In genomic region chr10:103711351-103711994, GRCh38 we compare ENCODE assay signal across 14 cellular contexts.
A peak's percentile ranks its signal among the peaks of the same experiment; 100 is the strongest.
DNase-seq lines count a peak whose midpoint lies in the region; ATAC-seq and TF ChIP-seq lines count a peak whose summit lies in the region.
"Had no signal": no experiment of that assay in that cellular context is flagged by ENCODE, and none has a peak within 500 bp of the region (broad histone marks: within the 10 kb centered on the region; RNA-seq: fewer than 3 reads in every experiment).

No MANE protein-coding gene starts in this region.

- no peak for ATAC-seq in heart right ventricle
- no peak for ATAC-seq in CD4-positive, alpha-beta T cell (ENCODE audit: poor library complexity)

- no peak for DNase-seq in left ventricle myocardium inferior
- no peak for DNase-seq in heart right ventricle
- DNase-seq in fibroblast of villous mesenchyme (ENCODE audit: low read depth), result no peak
- DNase-seq in type B pancreatic cell (ENCODE audit: extremely low spot score, unreplicated experiment), result no peak
- no peak for DNase-seq in head of caudate nucleus
- no peak for DNase-seq in CD4-positive, alpha-beta T cell
- DNase-seq in NCI-H446 (lab: John Stamatoyannopoulos, UW), result no peak
- DNase-seq: aorta; DMS153; GM23248; midbrain; NCI-H2227 treated with DMSO at 0.1 percent for 48 hours; stimulated activated CD4-positive, alpha-beta T cell treated with anti-CD3 and anti-CD28 coated beads, Interleukin-1b, Interleukin-23, amount 100 ng/mL, for 48 hours had no signal

- CTCF ChIA-PET in CD4-positive, alpha-beta T cell (lab: Charles Lee), result interaction anchor here (1.4 to 2.3 kb wide), 3 partner anchors 16 to 176 kb away, joined by 4 to 9 read pairs (median 8); no protein-coding TSS in a partner anchor

- POLR2A ChIA-PET in CD4-positive, alpha-beta T cell (lab: Charles Lee), result no interaction called here

- peak; percentile 19 for TF ChIP-seq CTCF in left ventricle myocardium inferior (IDR thresholded peaks at IDR 0.05; ENCODE audit: borderline replicate concordance)
- TF ChIP-seq CTCF in heart right ventricle (IDR thresholded peaks at IDR 0.05), result no peak
- 0 out of 2 replicates have a peak, but pooled peaks have one; percentile 5 for TF ChIP-seq CTCF in WI38 (IDR thresholded peaks at IDR 0.05; ENCODE audit: low read depth, low read length)
- TF ChIP-seq CTCF in fibroblast of villous mesenchyme (IDR thresholded peaks at IDR 0.05; ENCODE audit: insufficient read depth, low read depth, low read length), result peak; percentile 29
- TF ChIP-seq CTCF in type B pancreatic cell (conservative IDR thresholded peaks at IDR 0.05), result peak; percentile 64
- no peak for TF ChIP-seq CTCF in CD4-positive, alpha-beta T cell (IDR thresholded peaks at IDR 0.05)

- H3K27me3 ChIP-seq in left ventricle myocardium inferior (ENCODE audit: low read depth) (no peaks in the 10 kb centered on the region), heart right ventricle (no peaks in the 10 kb centered on the region)
- H3K27me3 ChIP-seq in CD4-positive, alpha-beta T cell (ENCODE audit: control insufficient read depth, insufficient read depth, low read length), result no peaks in the 10 kb centered on the region

- H3K36me3 ChIP-seq in left ventricle myocardium inferior (no peaks in the 10 kb centered on the region), heart right ventricle (no peaks in the 10 kb centered on the region)

- no peaks in the 10 kb centered on the region for H3K27me3 Mint-ChIP-seq in type B pancreatic cell
- H3K27me3 Mint-ChIP-seq in CD4-positive, alpha-beta T cell, result no peaks in the 10 kb centered on the region

- 88 to 94% methylated on average over 15 of the region's 15 CpGs for whole genome bisulfite sequencing in heart right ventricle, 2 donors

- H3K4me3 Mint-ChIP-seq in type B pancreatic cell, result no peak overlapping the region
- no peak overlapping the region for H3K4me3 Mint-ChIP-seq in CD4-positive, alpha-beta T cell

- H3K4me1 ChIP-seq in left ventricle myocardium inferior (peaks cover 13% of the 10 kb centered on the region), heart right ventricle (peaks cover 0 to 24% (median 6%) of the 10 kb centered on the region in 9 donors)

- H3K36me3 Mint-ChIP-seq in type B pancreatic cell, result no peaks in the 10 kb centered on the region
- no peaks in the 10 kb centered on the region for H3K36me3 Mint-ChIP-seq in CD4-positive, alpha-beta T cell (ENCODE audit: low read depth)

- H3K9me3 ChIP-seq in left ventricle myocardium inferior (replicated peaks) (no peaks in the 10 kb centered on the region), heart right ventricle (no peaks in the 10 kb centered on the region)
- no peaks in the 10 kb centered on the region for H3K9me3 ChIP-seq in CD4-positive, alpha-beta T cell (ENCODE audit: control insufficient read depth, low read length)

- no peak overlapping the region for H3K27ac ChIP-seq in left ventricle myocardium inferior (replicated peaks)
- H3K27ac ChIP-seq in heart right ventricle, result no peak overlapping the region
- no peak overlapping the region for H3K27ac ChIP-seq in CD4-positive, alpha-beta T cell (ENCODE audit: low read depth, low read length)
- H3K27ac ChIP-seq: GM23248 had no signal

- no peak overlapping the region for H3K27ac Mint-ChIP-seq in type B pancreatic cell
- H3K27ac Mint-ChIP-seq in CD4-positive, alpha-beta T cell, result no peak overlapping the region

- H3K4me3 ChIP-seq in left ventricle myocardium inferior, result no peak overlapping the region
- no peak overlapping the region for H3K4me3 ChIP-seq in heart right ventricle
- no peak overlapping the region for H3K4me3 ChIP-seq in WI38 (ENCODE audit: low read depth, low read length)
- no peak overlapping the region for H3K4me3 ChIP-seq in fibroblast of villous mesenchyme (ENCODE audit: low read depth, low read length)
- H3K4me3 ChIP-seq: GM23248 had no signal

- intact Hi-C loops in left ventricle myocardium inferior (cut with micrococcal nuclease) (no loop called here), heart right ventricle (cut with DNase I) (loop anchor here in 4 of 10 donors (5.0 to 10.0 kb wide), 3 partner anchors 63 to 503 kb away; no protein-coding TSS in a partner anchor), head of caudate nucleus (cut with DNase I) (no loop called here)
- intact Hi-C loops in CD4-positive, alpha-beta T cell (cut with DNase I, micrococcal nuclease), result loop anchor here in 1 of 2 experiments (5.0 kb wide), 1 partner anchor 496 kb away; no protein-coding TSS in a partner anchor

- H3K9me3 Mint-ChIP-seq in type B pancreatic cell, result peaks cover 3% of the 10 kb centered on the region
- H3K9me3 Mint-ChIP-seq in CD4-positive, alpha-beta T cell, result no peaks in the 10 kb centered on the region

- H3K4me1 Mint-ChIP-seq in type B pancreatic cell (ENCODE audit: unreplicated experiment), result peaks cover 15% of the 10 kb centered on the region
- no peaks in the 10 kb centered on the region for H3K4me1 Mint-ChIP-seq in CD4-positive, alpha-beta T cell (ENCODE audit: low read depth)

Comparison
In these comparisons a context has a peak if more than half of its experiments do, and no peak if none do; other contexts are left out.
1. CTCF ChIP-seq: peak in left ventricle myocardium inferior (single experiment), WI38 (single experiment), fibroblast of villous mesenchyme (single experiment) and type B pancreatic cell (single experiment); none in heart right ventricle (0 of 9) and CD4-positive, alpha-beta T cell (single experiment).